Comparison of ENCODE assay signal across 33 cellular contexts in the genomic region with DNA sequence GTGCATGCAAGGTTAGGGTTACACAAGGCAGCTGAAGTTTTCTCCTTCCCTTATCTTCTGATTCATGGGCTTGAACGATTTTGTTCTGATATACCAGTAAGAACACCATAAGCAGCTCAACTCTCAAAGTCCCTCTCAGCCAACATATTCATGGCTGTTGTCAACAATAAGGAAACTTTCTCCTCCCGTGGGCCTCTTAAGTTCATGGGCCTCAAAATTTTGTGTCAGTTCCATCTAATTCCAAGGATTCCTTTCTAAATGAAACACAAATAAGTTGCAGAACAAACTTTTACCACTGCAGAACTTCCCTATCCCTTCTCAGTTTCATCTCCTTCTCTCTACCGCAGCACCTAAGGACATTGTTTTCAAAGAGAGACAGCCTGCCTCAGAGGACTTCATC.
"Had no signal": no experiment of that assay in that cellular context is flagged by ENCODE, and none has a peak within 500 bp of the region (broad histone marks: within the 10 kb centered on the region; RNA-seq: fewer than 3 reads in every experiment).

No MANE protein-coding gene starts in this region.

- H3K9me3 Mint-ChIP-seq: activated CD4-positive, alpha-beta memory T cell treated with anti-CD3 and anti-CD28 coated beads for 36 hours; activated naive CD4-positive, alpha-beta T cell treated with anti-CD3 and anti-CD28 coated beads, Interleukin-2, amount 10 ng/mL, durations not matched to agents 7 days and 5 days; activated naive CD8-positive, alpha-beta T cell treated with anti-CD3 and anti-CD28 coated beads, Interleukin-2, amount 50 U/mL, for 24 hours; T-helper 1 cell treated with Interleukin-12 subunit alpha and Interleukin-12 subunit beta and Interleukin-4 antibody, amounts not matched to agents 30 μg/mL and 1 μg/mL, for 36 hours; T-helper 2 cell treated with Interferon-gamma antibody and Interleukin-4, amounts not matched to agents 5 μg/mL and 100 μg/mL, for 36 hours; WTC11 had no signal

- DNase-seq: activated CD4-positive, alpha-beta memory T cell treated with anti-CD3 and anti-CD28 coated beads for 36 hours; activated CD4-positive, alpha-beta T cell treated with anti-CD3 and anti-CD28 coated beads for 36 hours; activated CD4-positive, alpha-beta T cell treated with anti-CD3 and anti-CD28 coated beads, Interleukin-2, amount 50 U/mL, for 1 hour; activated CD8-positive, alpha-beta memory T cell treated with anti-CD3 and anti-CD28 coated beads, Interleukin-2, amount 50 U/mL, for 48 hours; activated effector memory CD4-positive, alpha-beta T cell treated with Interleukin-2 at 50 U/mL for 16 hours; activated naive CD4-positive, alpha-beta T cell treated with anti-CD3 and anti-CD28 coated beads, Interleukin-2, amount 10 ng/mL, durations not matched to agents 7 days and 5 days; activated naive CD8-positive, alpha-beta T cell treated with anti-CD3 and anti-CD28 coated beads, Interleukin-2, amount 50 U/mL, for 24 hours; activated T-cell treated with anti-CD3 and anti-CD28 coated beads, Interleukin-2, amount 50 U/mL, for 48 hours; body of pancreas; Karpas-422; NCI-H1048; NCI-H1105 treated with DMSO at 0.1 percent for 48 hours; NCI-H1436 treated with DMSO at 0.1 percent for 48 hours; NCI-H187; NCI-H2029 treated with DMSO at 0.1 percent for 48 hours; NCI-H2107; NCI-H2171; NCI-H510A; NCI-H526; NCI-H748 treated with DMSO at 0.1 percent for 48 hours; NK-92 treated with Interleukin-12 subunit alpha and Interleukin-12 subunit beta, amount 100 ng/mL, for 24 hours; PC-3; Peyer's patch; RPMI8226; SHP77 treated with DMSO at 0.1 percent for 48 hours; SK-N-SH had no signal

- ATAC-seq: activated CD4-positive, alpha-beta T cell treated with anti-CD3 and anti-CD28 coated beads for 36 hours; activated CD4-positive, CD25-positive, alpha-beta regulatory T cell treated with anti-CD3 and anti-CD28 coated beads, Interleukin-2, amount 50 U/mL, for 24 hours; activated naive CD8-positive, alpha-beta T cell treated with anti-CD3 and anti-CD28 coated beads, Interleukin-2, amount 50 U/mL, for 24 hours; body of pancreas; PC-3; WTC11 had no signal

- H3K4me3 Mint-ChIP-seq: activated CD4-positive, alpha-beta memory T cell treated with anti-CD3 and anti-CD28 coated beads for 36 hours; activated CD4-positive, alpha-beta T cell treated with anti-CD3 and anti-CD28 coated beads for 36 hours; activated naive CD4-positive, alpha-beta T cell treated with anti-CD3 and anti-CD28 coated beads, Interleukin-2, amount 10 ng/mL, durations not matched to agents 7 days and 5 days; activated naive CD8-positive, alpha-beta T cell; activated naive CD8-positive, alpha-beta T cell treated with anti-CD3 and anti-CD28 coated beads, Interleukin-2, amount 50 U/mL, for 24 hours; T-helper 1 cell treated with Interleukin-12 subunit alpha and Interleukin-12 subunit beta and Interleukin-4 antibody, amounts not matched to agents 30 μg/mL and 1 μg/mL, for 36 hours; T-helper 2 cell treated with Interferon-gamma antibody and Interleukin-4, amounts not matched to agents 5 μg/mL and 100 μg/mL, for 36 hours; WTC11 had no signal

- H3K36me3 Mint-ChIP-seq: activated CD4-positive, alpha-beta memory T cell treated with anti-CD3 and anti-CD28 coated beads for 36 hours; activated naive CD4-positive, alpha-beta T cell treated with anti-CD3 and anti-CD28 coated beads, Interleukin-2, amount 10 ng/mL, durations not matched to agents 7 days and 5 days; activated naive CD8-positive, alpha-beta T cell; WTC11 had no signal

- H3K27ac Mint-ChIP-seq: activated CD4-positive, alpha-beta memory T cell treated with anti-CD3 and anti-CD28 coated beads for 36 hours; activated CD4-positive, alpha-beta T cell treated with anti-CD3 and anti-CD28 coated beads for 36 hours; activated naive CD4-positive, alpha-beta T cell treated with anti-CD3 and anti-CD28 coated beads, Interleukin-2, amount 10 ng/mL, durations not matched to agents 7 days and 5 days; activated naive CD8-positive, alpha-beta T cell; activated naive CD8-positive, alpha-beta T cell treated with anti-CD3 and anti-CD28 coated beads, Interleukin-2, amount 50 U/mL, for 24 hours; T-helper 1 cell treated with Interleukin-12 subunit alpha and Interleukin-12 subunit beta and Interleukin-4 antibody, amounts not matched to agents 30 μg/mL and 1 μg/mL, for 36 hours; T-helper 2 cell treated with Interferon-gamma antibody and Interleukin-4, amounts not matched to agents 5 μg/mL and 100 μg/mL, for 36 hours; WTC11 had no signal

- H3K4me3 ChIP-seq: body of pancreas, breast epithelium, Peyer's patch, SJSA1 had no signal
